Comparison of ENCODE assay signal across 30 cellular contexts in the genomic region with DNA sequence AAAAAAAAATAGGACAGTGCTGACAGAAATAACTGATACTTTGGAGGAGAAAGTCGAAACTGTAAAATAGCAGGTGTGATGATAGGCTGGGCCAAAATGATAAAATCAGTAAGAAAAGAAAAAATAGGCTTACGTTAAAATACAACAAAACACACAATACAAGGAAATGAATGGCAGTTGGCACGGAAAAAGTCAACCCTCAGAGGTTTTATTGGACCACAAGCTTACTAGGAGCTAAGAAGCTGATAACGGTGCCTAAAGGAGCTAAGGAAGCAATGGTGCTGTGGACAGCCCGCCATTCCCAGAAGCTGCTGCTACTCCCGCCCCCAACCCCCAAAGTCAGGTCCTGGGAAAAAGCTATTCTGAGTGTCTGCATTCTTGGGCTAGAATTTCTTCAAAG.
"Had no signal": no experiment of that assay in that cellular context is flagged by ENCODE, and none has a peak within 500 bp of the region (broad histone marks: within the 10 kb centered on the region; RNA-seq: fewer than 3 reads in every experiment).

No MANE protein-coding gene starts in this region.

- ATAC-seq: left colon; left lung; lower lobe of right lung; natural killer cell; psoas muscle; right lobe of liver; stimulated activated effector memory CD8-positive, alpha-beta T cell treated with anti-CD3 and anti-CD28 coated beads, Interleukin-12 subunit alpha, Interleukin-12 subunit beta, amount 100 ng/mL, for 72 hours had no signal

- H3K36me3 ChIP-seq: left lung, lower lobe of right lung, neural progenitor cell, neutrophil, right atrium auricular region, right lobe of liver, spleen, suprapubic skin, thoracic aorta, tibial artery, vagina had no signal

- H3K27ac Mint-ChIP-seq: immature natural killer cell; mesothelial cell of epicardium; naive B cell; natural killer cell; neural progenitor cell; stimulated activated effector memory CD8-positive, alpha-beta T cell treated with anti-CD3 and anti-CD28 coated beads, Interleukin-12 subunit alpha, Interleukin-12 subunit beta, amount 100 ng/mL, for 72 hours; stimulated activated naive CD8-positive, alpha-beta T cell treated with anti-CD3 and anti-CD28 coated beads, Interleukin-15, Interleukin-2, amounts not matched to agents 100 ng/mL and 50 ng/mL, for 24 hours; type B pancreatic cell had no signal

- H3K4me3 ChIP-seq: left lung, lower lobe of right lung, neural progenitor cell, psoas muscle, right atrium auricular region, right lobe of liver, skin epidermis, spleen, suprapubic skin, thoracic aorta, tibial artery, vagina had no signal

- H3K9ac ChIP-seq: neural progenitor cell, parathyroid adenoma had no signal

- H3K27me3 Mint-ChIP-seq: type B pancreatic cell had no signal

- H3K4me1 ChIP-seq: left lung, lower lobe of right lung, neural progenitor cell, parathyroid adenoma, psoas muscle, right atrium auricular region, spleen, suprapubic skin, tibial artery, vagina had no signal

- H3K4me3 Mint-ChIP-seq: immature natural killer cell; mesothelial cell of epicardium; naive B cell; natural killer cell; nephron progenitor cell; neural progenitor cell; stimulated activated effector memory CD8-positive, alpha-beta T cell treated with anti-CD3 and anti-CD28 coated beads, Interleukin-12 subunit alpha, Interleukin-12 subunit beta, amount 100 ng/mL, for 72 hours; stimulated activated naive CD8-positive, alpha-beta T cell treated with anti-CD3 and anti-CD28 coated beads, Interleukin-15, Interleukin-2, amounts not matched to agents 100 ng/mL and 50 ng/mL, for 24 hours; type B pancreatic cell had no signal

- H3K27ac ChIP-seq: left lung, lower lobe of right lung, neural progenitor cell, neutrophil, parathyroid adenoma, psoas muscle, right atrium auricular region, right lobe of liver, skin epidermis, spleen, suprapubic skin, thoracic aorta, tibial artery, vagina had no signal

- H3K27me3 ChIP-seq: neural progenitor cell, right atrium auricular region, right lobe of liver, suprapubic skin, vagina had no signal

- H3K36me3 Mint-ChIP-seq: immature natural killer cell; mesothelial cell of epicardium; naive B cell; natural killer cell; neural progenitor cell; stimulated activated effector memory CD8-positive, alpha-beta T cell treated with anti-CD3 and anti-CD28 coated beads, Interleukin-12 subunit alpha, Interleukin-12 subunit beta, amount 100 ng/mL, for 72 hours; type B pancreatic cell had no signal

- DNase-seq: hypothalamus; immature natural killer cell; kidney; left colon; left lung; lower lobe of right lung; mesendoderm; naive B cell; natural killer cell; nephron progenitor cell; occipital lobe; psoas muscle; right lobe of liver; spleen; stimulated activated CD4-positive, alpha-beta T cell treated with anti-CD3 and anti-CD28 coated beads, Interleukin-4, amount 100 ng/mL, for 24 hours; stimulated activated naive CD4-positive, alpha-beta T cell; tibial artery had no signal

- H3K79me2 ChIP-seq: parathyroid adenoma had no signal

- H2AFZ ChIP-seq: neural progenitor cell, parathyroid adenoma had no signal

- H3K4me1 Mint-ChIP-seq: immature natural killer cell; mesothelial cell of epicardium; naive B cell; natural killer cell; neural progenitor cell; stimulated activated effector memory CD8-positive, alpha-beta T cell treated with anti-CD3 and anti-CD28 coated beads, Interleukin-12 subunit alpha, Interleukin-12 subunit beta, amount 100 ng/mL, for 72 hours had no signal

- H3K9me3 ChIP-seq: left lung, lower lobe of right lung, neutrophil, psoas muscle, right atrium auricular region, right lobe of liver, spleen, suprapubic skin, thoracic aorta, tibial artery, vagina had no signal

- H3K4me2 ChIP-seq: neural progenitor cell had no signal

- FAIRE-seq: islet of Langerhans, kidney had no signal
